In the genomic region with DNA sequence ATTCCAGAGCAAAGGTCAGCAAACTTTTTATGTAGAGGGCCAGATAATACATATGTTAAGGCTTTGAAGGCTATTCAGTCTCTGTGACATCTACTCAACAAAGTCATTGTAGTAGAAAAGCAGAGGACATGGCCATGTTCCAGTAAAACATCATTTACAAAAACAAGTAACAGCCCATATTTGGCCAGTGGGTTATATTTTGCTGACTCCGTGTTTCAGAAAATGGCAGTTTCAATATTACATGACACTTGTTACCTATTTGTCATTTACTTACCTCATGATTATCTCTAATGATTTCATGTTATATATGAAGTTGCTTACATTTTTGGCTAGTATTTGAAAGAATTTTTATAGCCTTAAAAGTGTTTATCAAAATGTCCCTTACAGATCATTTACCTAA, we compare ENCODE assay signal across 31 cellular contexts.
"Had no signal": no experiment of that assay in that cellular context is flagged by ENCODE, and none has a peak within 500 bp of the region (broad histone marks: within the 10 kb centered on the region; RNA-seq: fewer than 3 reads in every experiment).

No MANE protein-coding gene starts in this region.

- H3K36me3 ChIP-seq: ascending aorta, breast epithelium, cardiac muscle cell, colonic mucosa, esophagus squamous epithelium, gastroesophageal sphincter, heart right ventricle had no signal

- H3K4me1 ChIP-seq: ascending aorta, breast epithelium, colonic mucosa, esophagus squamous epithelium, gastroesophageal sphincter, heart right ventricle had no signal

- H3K9me3 ChIP-seq: ascending aorta, breast epithelium, colonic mucosa, esophagus squamous epithelium, gastroesophageal sphincter, heart right ventricle had no signal

- ATAC-seq: activated CD4-positive, alpha-beta T cell treated with anti-CD3 and anti-CD28 coated beads for 36 hours; activated CD8-positive, alpha-beta memory T cell treated with anti-CD3 and anti-CD28 coated beads, Interleukin-2, amount 10 ng/mL, durations not matched to agents 7 days and 5 days; activated CD8-positive, alpha-beta T cell treated with anti-CD3 and anti-CD28 coated beads, Interleukin-2, amount 10 ng/mL, durations not matched to agents 7 days and 5 days; activated naive CD4-positive, alpha-beta T cell treated with anti-CD3 and anti-CD28 coated beads, Interleukin-2, amount 50 U/mL, for 72 hours; activated T-cell treated with anti-CD3 and anti-CD28 coated beads, Interleukin-2, amount 50 U/mL, for 72 hours; gastroesophageal sphincter; heart right ventricle; T-helper 17 cell had no signal

- FAIRE-seq: endometrium, endothelial cell of umbilical vein had no signal

- DNase-seq: activated CD4-positive, alpha-beta memory T cell treated with anti-CD3 and anti-CD28 coated beads for 36 hours; activated CD4-positive, alpha-beta T cell treated with anti-CD3 and anti-CD28 coated beads for 36 hours; activated CD4-positive, alpha-beta T cell treated with anti-CD3 and anti-CD28 coated beads, Interleukin-2, amount 10 ng/mL, durations not matched to agents 24 days and 14 days; activated CD4-positive, CD25-positive, alpha-beta regulatory T cell; activated CD4-positive, CD25-positive, alpha-beta regulatory T cell treated with anti-CD3 and anti-CD28 coated beads, Interleukin-2, amount 50 U/mL, for 72 hours; activated CD8-positive, alpha-beta memory T cell treated with anti-CD3 and anti-CD28 coated beads, Interleukin-2, amount 10 ng/mL, durations not matched to agents 7 days and 5 days; activated CD8-positive, alpha-beta memory T cell treated with anti-CD3 and anti-CD28 coated beads, Interleukin-2, amount 50 U/mL, for 4 hours; activated CD8-positive, alpha-beta T cell treated with anti-CD3 and anti-CD28 coated beads, Interleukin-2, amount 10 ng/mL, durations not matched to agents 7 days and 5 days; activated gamma-delta T cell; activated naive CD4-positive, alpha-beta T cell; activated naive CD4-positive, alpha-beta T cell treated with anti-CD3 and anti-CD28 coated beads, Interleukin-2, amount 10 ng/mL, durations not matched to agents 7 days and 5 days; activated naive CD8-positive, alpha-beta T cell treated with anti-CD3 and anti-CD28 coated beads, Interleukin-2, amount 10 ng/mL, durations not matched to agents 7 days and 5 days; activated T-cell treated with anti-CD3 and anti-CD28 coated beads, Interleukin-2, amount 50 U/mL, for 1 hour; activated T-cell treated with anti-CD3 and anti-CD28 coated beads, Interleukin-2, amount 50 U/mL, for 72 hours; central memory CD4-positive, alpha-beta T cell; cerebellar nuclear complex; colonic mucosa; effector CD8-positive, alpha-beta T cell; esophagus squamous epithelium; foreskin melanocyte; heart right ventricle; T-helper 17 cell; T1000 had no signal

- H3K27ac ChIP-seq: ascending aorta, breast epithelium, cardiac muscle cell, colonic mucosa, epithelial cell of prostate, esophagus squamous epithelium, gastroesophageal sphincter, heart right ventricle had no signal

- H3K27me3 ChIP-seq: ascending aorta, breast epithelium, cardiac muscle cell, colonic mucosa, esophagus squamous epithelium, gastroesophageal sphincter, heart right ventricle had no signal

- H3K4me3 ChIP-seq: ascending aorta, breast epithelium, cardiac muscle cell, colonic mucosa, esophagus squamous epithelium, gastroesophageal sphincter, heart right ventricle had no signal
